Comparison of ENCODE assay signal across 22 cellular contexts in genomic region chr10:99958287-99958686, GRCh38. TPM values are rescaled to one million over a fixed set of nuclear protein-coding genes. Genes with fewer than 3 reads are reported as not detected.
A peak's percentile ranks its signal among the peaks of the same experiment; 100 is the strongest.
DNase-seq lines count a peak whose midpoint lies in the region; TF ChIP-seq lines count a peak whose summit lies in the region.
"Had no signal": no experiment of that assay in that cellular context is flagged by ENCODE, and none has a peak within 500 bp of the region (broad histone marks: within the 10 kb centered on the region; RNA-seq: fewer than 3 reads in every experiment).

No MANE protein-coding gene starts in this region.

- peak overlapping the region; percentile 60 for H3K9ac ChIP-seq in adipocyte (ENCODE audit: low read length)
- H3K9ac ChIP-seq: neural progenitor cell had no signal

- TF ChIP-seq CTCF in osteoblast (IDR thresholded peaks at IDR 0.05; ENCODE audit: extremely low read depth, low read depth, low read length): no peak

- H3K9me3 ChIP-seq in adipocyte (ENCODE audit: control insufficient read depth, low read length) (no peaks in the 10 kb centered on the region), osteoblast (ENCODE audit: low read depth, low read length) (peaks cover 4% of the 10 kb centered on the region), MG63 (no peaks in the 10 kb centered on the region)
- H3K9me3 ChIP-seq: adrenal gland, Peyer's patch, tibial artery had no signal

- H3K4me2 ChIP-seq in osteoblast (ENCODE audit: insufficient read depth, low read length): peak overlapping the region; percentile 5
- H3K4me2 ChIP-seq: neural progenitor cell had no signal

- no peaks in the 10 kb centered on the region for H4K20me1 ChIP-seq in osteoblast (ENCODE audit: insufficient read depth, low read length)

- H3K4me1 ChIP-seq in ACC112 (ENCODE audit: control insufficient read depth, insufficient read depth, low read length, unreplicated experiment) (peaks cover 15% of the 10 kb centered on the region), adipocyte (ENCODE audit: control insufficient read depth, insufficient read depth, low read length) (peaks cover 32% of the 10 kb centered on the region), osteoblast (ENCODE audit: insufficient read depth, low read length) (peaks cover 16% of the 10 kb centered on the region)
- H3K4me1 ChIP-seq: neural progenitor cell, Peyer's patch, tibial artery had no signal

- peak overlapping the region; percentile 60 for H3K4me3 ChIP-seq in ACC112 (ENCODE audit: low read depth, low read length)
- H3K4me3 ChIP-seq in adipocyte (ENCODE audit: low read length): peak overlapping the region; percentile 21
- H3K4me3 ChIP-seq in osteoblast (ENCODE audit: insufficient read depth, low read length): no peak overlapping the region
- H3K4me3 ChIP-seq in MG63: no peak overlapping the region
- H3K4me3 ChIP-seq: adrenal gland, neural progenitor cell, Peyer's patch, tibial artery had no signal

- H3K79me2 ChIP-seq in ACC112 (ENCODE audit: control insufficient read depth, insufficient read depth, low read length, unreplicated experiment) (peaks cover 62% of the 10 kb centered on the region), osteoblast (ENCODE audit: insufficient read depth, low read length) (peaks cover 72% of the 10 kb centered on the region)

- no peaks in the 10 kb centered on the region for H3K27me3 ChIP-seq in ACC112 (ENCODE audit: insufficient read depth, low read length)
- no peaks in the 10 kb centered on the region for H3K27me3 ChIP-seq in adipocyte (replicated peaks; ENCODE audit: control insufficient read depth, insufficient read depth, low read length)
- no peaks in the 10 kb centered on the region for H3K27me3 ChIP-seq in osteoblast (ENCODE audit: insufficient read depth, low read length)
- H3K27me3 ChIP-seq in MG63: no peaks in the 10 kb centered on the region
- H3K27me3 ChIP-seq: adrenal gland, neural progenitor cell, Peyer's patch, tibial artery had no signal

- H3K36me3 ChIP-seq in ACC112 (ENCODE audit: insufficient read depth, low read length) (peaks cover 38% of the 10 kb centered on the region), adipocyte (ENCODE audit: control insufficient read depth, insufficient read depth, low read length, severe bottlenecking) (peaks cover 38% of the 10 kb centered on the region), osteoblast (ENCODE audit: insufficient read depth, low read length) (peaks cover 35% of the 10 kb centered on the region), MG63 (peaks cover 30% of the 10 kb centered on the region)
- H3K36me3 ChIP-seq: neural progenitor cell had no signal

- DNase-seq in adipocyte (ENCODE audit: low read depth) (peak; percentile 42), fibroblast of peridontal ligament (ENCODE audit: extremely low read depth) (peak; percentile 58), osteoblast (ENCODE audit: insufficient read length, low spot score, missing footprints) (no peak), MG63 (no peak), NCI-H524 (lab: John Stamatoyannopoulos, UW) (no peak), NCI-H1105 (lab: John Stamatoyannopoulos, UW) (no peak), AG20443 (ENCODE audit: low spot score) (no peak)
- DNase-seq: activated naive CD4-positive, alpha-beta T cell treated with Interleukin-2 at 50 U/mL for 16 hours; adrenal gland; CD8-positive, alpha-beta T cell; effector memory CD8-positive, alpha-beta T cell; GOT3; kidney; mammary epithelial cell; NCI-H1092; NCI-H187 treated with DMSO at 0.1 percent for 48 hours; Peyer's patch; posterior cingulate gyrus; SIG-M5; tibial artery had no signal

- H2AFZ ChIP-seq in ACC112 (ENCODE audit: low read length, unreplicated experiment) (no peak overlapping the region), osteoblast (ENCODE audit: low read length) (no peak overlapping the region)
- H2AFZ ChIP-seq: neural progenitor cell had no signal

- H3K27ac ChIP-seq in ACC112 (ENCODE audit: low read depth, low read length) (peak overlapping the region; percentile 57), osteoblast (ENCODE audit: low read depth, low read length) (peak overlapping the region; percentile 7)
- H3K27ac ChIP-seq: adrenal gland, neural progenitor cell, Peyer's patch, tibial artery had no signal

RNA-seq across cellular contexts. Expression of gene DNMBP, which starts 51.5 kb away (rescaled TPM):
- 13.0 and 15.9 TPM in 2 replicates for total RNA-seq in osteoblast
- total RNA-seq in MG63 (2014; rRNA removed; shearing (Covaris generic); ENCODE audit: low replicate concordance): 5.4 and 6.5 TPM in 2 replicates

Comparison
In these comparisons a context has a peak if more than half of its experiments do, and no peak if none do; other contexts are left out.
1. H3K4me3 ChIP-seq: peak in ACC112 (single experiment) and adipocyte (single experiment); none in osteoblast (single experiment) and MG63 (single experiment).
2. DNase-seq: peak in adipocyte (single experiment) and fibroblast of peridontal ligament (single experiment); none in osteoblast (single experiment), MG63 (single experiment), NCI-H524 (0 of 2), NCI-H1105 (single experiment) and AG20443 (single experiment).